In genomic region chr11:120272303-120272702, GRCh38 we compare ENCODE assay signal across 1 cellular context.
TF ChIP-seq lines count a peak whose summit lies in the region.

No MANE protein-coding gene starts in this region.

TF ChIP-seq in SK-N-SH treated with all-trans-retinoic acid at 6 μM for 48 hours, 23 proteins besides CTCF, POLR2A, EP300 and RAD21 (continued from another document):
- TF ChIP-seq CREB5 (CRISPR knock-in tag; IDR thresholded peaks at IDR 0.05; ENCODE audit: low read depth), result no peak
- TF ChIP-seq SNAI2 (CRISPR knock-in tag; IDR thresholded peaks at IDR 0.05), result no peak
